Comparison of ENCODE assay signal across 1 cellular context in genomic region chr20:38874460-38875169, GRCh38.
TF ChIP-seq lines count a peak whose summit lies in the region.

No MANE protein-coding gene starts in this region.

TF ChIP-seq in HepG2, 621 proteins besides CTCF, POLR2A, EP300 and RAD21 (continued from another document):
- TF ChIP-seq ZNF556 (CRISPR knock-in tag; IDR thresholded peaks at IDR 0.05; ENCODE audit: borderline replicate concordance) = no peak
- TF ChIP-seq ZBTB46 (CRISPR knock-in tag; IDR thresholded peaks at IDR 0.05; ENCODE audit: borderline replicate concordance) = no peak
- 0 out of 2 replicates have a peak, but pooled peaks have one; percentile 13 for TF ChIP-seq HNF4G (IDR thresholded peaks at IDR 0.05; ENCODE audit: borderline replicate concordance, low read depth, low read length)
- no peak for TF ChIP-seq HNF4G (CRISPR knock-in tag; IDR thresholded peaks at IDR 0.05; ENCODE audit: borderline replicate concordance, low read depth)
- TF ChIP-seq ZFP1 (CRISPR knock-in tag; IDR thresholded peaks at IDR 0.05) = no peak
- no peak for TF ChIP-seq POLR2AphosphoS5 (IDR thresholded peaks at IDR 0.05; ENCODE audit: low read depth, low read length)
- TF ChIP-seq ZNF691 (CRISPR knock-in tag; IDR thresholded peaks at IDR 0.05; ENCODE audit: borderline replicate concordance, low read depth) = 0 out of 2 replicates have a peak, but pooled peaks have one; percentile 53
